Comparison of ENCODE assay signal across 15 cellular contexts in the genomic region with DNA sequence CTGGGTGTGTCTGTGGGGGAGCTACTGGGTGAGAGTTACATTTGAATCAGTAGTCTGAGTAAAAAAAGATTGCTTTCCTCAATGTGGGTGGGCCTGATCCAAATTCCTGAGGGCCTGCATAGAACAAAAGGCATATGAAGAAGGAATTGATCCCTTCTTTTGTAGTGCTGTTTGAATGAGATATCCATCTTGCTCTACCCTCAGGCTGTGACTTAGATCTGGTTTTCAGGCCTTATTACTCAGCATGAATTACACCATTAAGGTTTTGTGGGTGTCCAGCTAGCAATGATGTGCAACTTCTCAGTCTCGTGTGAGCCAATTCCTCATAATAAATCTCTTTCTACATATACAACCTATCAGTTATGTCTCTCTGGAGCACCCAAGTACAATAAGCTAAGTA.
DNase-seq lines count a peak whose midpoint lies in the region; ATAC-seq, FAIRE-seq and TF ChIP-seq lines count a peak whose summit lies in the region.
"Had no signal": no experiment of that assay in that cellular context is flagged by ENCODE, and none has a peak within 500 bp of the region (broad histone marks: within the 10 kb centered on the region; RNA-seq: fewer than 3 reads in every experiment).

No MANE protein-coding gene starts in this region.

- in situ Hi-C loops in astrocyte of the spinal cord (cut with HindIII; ENCODE audit: low sequenced_read_pairs) (no loop called here), GM13976 (cut with MboI; ENCODE audit: low sequenced_read_pairs, unreplicated experiment) (no loop called here)

- DNase-seq in A172 (ENCODE audit: low spot score) (peak; percentile 10), HTR-8/SVneo (ENCODE audit: insufficient read length, low spot score) (peak; percentile 10), astrocyte of the spinal cord (ENCODE audit: low read depth, low spot score) (peak; percentile 40), iPS-NIHi11 (ENCODE audit: low spot score) (peak; percentile 14), GM13976 (ENCODE audit: low spot score) (no peak), DMS114 treated with DMSO at 0.1 percent for 48 hours (lab: John Stamatoyannopoulos, UW; ENCODE audit: unreplicated experiment) (no peak)
- DNase-seq: 8988T; activated naive CD4-positive, alpha-beta T cell treated with anti-CD3 and anti-CD28 coated beads for 36 hours; cerebellar nuclear complex; COR-L47; MV-4-11; NCI-H2171; nephron progenitor cell had no signal

- no peak overlapping the region for H3K4me3 ChIP-seq in astrocyte of the spinal cord (ENCODE audit: low read depth, low read length)

- FAIRE-seq in HTR-8/SVneo (lab: Jason Lieb, UNC), result no peak

- ATAC-seq in GM19351 (IDR thresholded peaks at IDR 0.05; ENCODE audit: unreplicated experiment) (no peak), HG03439 (IDR thresholded peaks at IDR 0.05; ENCODE audit: unreplicated experiment) (no peak)

- no peak for TF ChIP-seq CTCF in astrocyte of the spinal cord (IDR thresholded peaks at IDR 0.05; ENCODE audit: low read depth, low read length)
- no peak for TF ChIP-seq CTCF in GM13976 (IDR thresholded peaks at IDR 0.05; ENCODE audit: borderline replicate concordance, control extremely low read depth, extremely low read depth, insufficient read depth, missing control alignments)

Comparison
In these comparisons a context has a peak if more than half of its experiments do, and no peak if none do; other contexts are left out.
1. DNase-seq: peak in A172 (single experiment), HTR-8/SVneo (single experiment), astrocyte of the spinal cord (single experiment) and iPS-NIHi11 (single experiment); none in GM13976 (single experiment) and DMS114 treated with DMSO at 0.1 percent for 48 hours (single experiment).